In the genomic region with DNA sequence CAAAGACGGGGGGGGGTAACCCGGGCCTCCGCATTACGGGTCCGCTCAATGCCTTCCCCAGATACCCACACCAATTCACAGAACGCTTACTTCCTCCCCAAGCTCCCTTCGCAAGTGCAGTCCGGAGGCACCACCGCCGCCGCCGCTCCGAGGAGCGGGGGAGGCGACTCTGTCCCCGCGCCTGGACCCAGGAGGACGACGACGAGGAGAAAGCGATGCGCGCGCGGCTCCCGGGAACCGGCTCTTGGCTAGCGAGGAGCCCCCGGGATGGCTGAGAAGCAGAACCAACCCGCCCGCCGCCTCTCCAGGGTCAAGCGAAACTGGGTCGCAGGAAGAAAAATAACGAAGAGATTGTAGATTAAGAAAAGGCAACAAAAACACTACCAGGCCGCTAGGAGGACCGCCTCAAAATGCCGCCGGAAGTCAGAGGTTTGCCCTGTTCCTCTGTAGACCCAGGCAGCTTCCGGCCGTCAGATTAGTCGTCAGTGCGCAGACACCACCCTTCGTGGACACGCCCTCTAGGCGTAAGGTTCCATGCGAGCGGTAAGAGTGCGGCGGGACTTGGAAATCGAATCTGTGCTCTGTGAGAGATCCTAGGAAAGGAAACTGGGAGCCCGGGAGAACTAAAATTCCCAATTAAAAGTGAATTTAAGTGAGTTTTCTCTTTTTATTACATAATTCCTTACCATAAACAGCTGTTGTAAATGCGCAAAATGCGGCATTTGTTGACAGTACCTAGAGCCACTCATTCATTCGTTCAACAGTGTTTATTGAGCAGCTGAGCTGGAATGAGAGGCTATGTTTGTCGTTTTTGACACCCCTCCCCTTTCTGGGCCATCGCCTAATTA, we compare ENCODE assay signal across 8 cellular contexts.
DNase-seq lines count a peak whose midpoint lies in the region; ATAC-seq and FAIRE-seq lines count a peak whose summit lies in the region.

A gene with protein sequence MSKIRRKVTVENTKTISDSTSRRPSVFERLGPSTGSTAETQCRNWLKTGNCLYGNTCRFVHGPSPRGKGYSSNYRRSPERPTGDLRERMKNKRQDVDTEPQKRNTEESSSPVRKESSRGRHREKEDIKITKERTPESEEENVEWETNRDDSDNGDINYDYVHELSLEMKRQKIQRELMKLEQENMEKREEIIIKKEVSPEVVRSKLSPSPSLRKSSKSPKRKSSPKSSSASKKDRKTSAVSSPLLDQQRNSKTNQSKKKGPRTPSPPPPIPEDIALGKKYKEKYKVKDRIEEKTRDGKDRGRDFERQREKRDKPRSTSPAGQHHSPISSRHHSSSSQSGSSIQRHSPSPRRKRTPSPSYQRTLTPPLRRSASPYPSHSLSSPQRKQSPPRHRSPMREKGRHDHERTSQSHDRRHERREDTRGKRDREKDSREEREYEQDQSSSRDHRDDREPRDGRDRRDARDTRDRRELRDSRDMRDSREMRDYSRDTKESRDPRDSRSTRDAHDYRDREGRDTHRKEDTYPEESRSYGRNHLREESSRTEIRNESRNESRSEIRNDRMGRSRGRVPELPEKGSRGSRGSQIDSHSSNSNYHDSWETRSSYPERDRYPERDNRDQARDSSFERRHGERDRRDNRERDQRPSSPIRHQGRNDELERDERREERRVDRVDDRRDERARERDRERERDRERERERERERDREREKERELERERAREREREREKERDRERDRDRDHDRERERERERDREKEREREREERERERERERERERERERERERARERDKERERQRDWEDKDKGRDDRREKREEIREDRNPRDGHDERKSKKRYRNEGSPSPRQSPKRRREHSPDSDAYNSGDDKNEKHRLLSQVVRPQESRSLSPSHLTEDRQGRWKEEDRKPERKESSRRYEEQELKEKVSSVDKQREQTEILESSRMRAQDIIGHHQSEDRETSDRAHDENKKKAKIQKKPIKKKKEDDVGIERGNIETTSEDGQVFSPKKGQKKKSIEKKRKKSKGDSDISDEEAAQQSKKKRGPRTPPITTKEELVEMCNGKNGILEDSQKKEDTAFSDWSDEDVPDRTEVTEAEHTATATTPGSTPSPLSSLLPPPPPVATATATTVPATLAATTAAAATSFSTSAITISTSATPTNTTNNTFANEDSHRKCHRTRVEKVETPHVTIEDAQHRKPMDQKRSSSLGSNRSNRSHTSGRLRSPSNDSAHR (N-terminal part only) (minus strand): TSS at position 433 of the 848 bp plus-strand sequence. CDS start 7,239 bp downstream, outside the sequence.

- FAIRE-seq in GM19239 (lab: Jason Lieb, UNC): peak; percentile 100

- H3K4me3 ChIP-seq in BLaER1: peak within 1 kb of the TSS; percentile 91

- peaks cover 42% of the 10 kb centered on the region for H4K20me1 ChIP-seq in BLaER1

- peak within 1 kb of the TSS; percentile 84 for H3K4me2 ChIP-seq in BLaER1

- no peaks in the 10 kb centered on the region for H3K36me3 ChIP-seq in BLaER1

- H3K9me3 ChIP-seq in BLaER1: no peaks in the 10 kb centered on the region

- peak within 1 kb of the TSS; percentile 96 for H3K9ac ChIP-seq in BLaER1

- DNase-seq in GM19239 (ENCODE audit: insufficient read length, low spot score): peak; percentile 81
- peak; percentile 75 for DNase-seq in NCI-H524 treated with DMSO at 0.1 percent for 48 hours (lab: John Stamatoyannopoulos, UW)
- peak; percentile 89 to 90 for DNase-seq in activated CD4-positive, alpha-beta T cell treated with anti-CD3 and anti-CD28 coated beads for 4 hours
- DNase-seq in kidney tubule cell (ENCODE audit: low spot score): peak; percentile 96
- peak; percentile 64 to 86 (median 82) for DNase-seq in stimulated activated CD4-positive, alpha-beta T cell treated with anti-CD3 and anti-CD28 coated beads, Interleukin-1b, Interleukin-23, amount 100 ng/mL, for 24 hours (ENCODE audit: low read depth in 4 of 4, low spot score in 1 of 4)

- H3K27me3 ChIP-seq in BLaER1: no peaks in the 10 kb centered on the region

- ATAC-seq in HG03457 (IDR thresholded peaks at IDR 0.05; ENCODE audit: unreplicated experiment): peak; percentile 96

- peak within 1 kb of the TSS; percentile 96 for H3K27ac ChIP-seq in BLaER1
- peak within 1 kb of the TSS; percentile 76 for H3K27ac ChIP-seq in cingulate gyrus (ENCODE audit: low read depth, low read length)

- peaks cover 31% of the 10 kb centered on the region for H3K4me1 ChIP-seq in BLaER1

Comparison
In these comparisons a context has a peak if more than half of its experiments do, and no peak if none do; other contexts are left out.
1. Peak in every context shown above with its lines: DNase-seq, ATAC-seq, H3K4me3 ChIP-seq and H3K27ac ChIP-seq.